In genomic region chr17:16106161-16106891, GRCh38 we compare ENCODE assay signal across 9 cellular contexts.
A peak's percentile ranks its signal among the peaks of the same experiment; 100 is the strongest.
DNase-seq lines count a peak whose midpoint lies in the region; ATAC-seq and TF ChIP-seq lines count a peak whose summit lies in the region.
"Had no signal": no experiment of that assay in that cellular context is flagged by ENCODE, and none has a peak within 500 bp of the region (broad histone marks: within the 10 kb centered on the region; RNA-seq: fewer than 3 reads in every experiment).

No MANE protein-coding gene starts in this region.

- no peaks in the 10 kb centered on the region for H3K4me1 Mint-ChIP-seq in activated CD4-positive, alpha-beta T cell treated with anti-CD3 and anti-CD28 coated beads for 36 hours
- H3K4me1 Mint-ChIP-seq in effector memory CD8-positive, alpha-beta T cell (ENCODE audit: low read depth in 2 of 2), result peaks cover 5 to 8% of the 10 kb centered on the region in 2 donors
- H3K4me1 Mint-ChIP-seq: activated CD4-positive, alpha-beta T cell treated with anti-CD3 and anti-CD28 coated beads, Interleukin-2, amount 10 ng/mL, durations not matched to agents 7 days and 5 days had no signal

- TF ChIP-seq EP300 in esophagus muscularis mucosa (IDR thresholded peaks at IDR 0.05), result no peak

- intact Hi-C loops in esophagus muscularis mucosa (cut with DNase I), result no loop called here
- intact Hi-C loops in upper lobe of right lung (cut with DNase I), result no loop called here
- intact Hi-C loops in activated CD4-positive, alpha-beta T cell treated with anti-CD3 and anti-CD28 coated beads for 36 hours (cut with DNase I, micrococcal nuclease), result no loop called here

- H3K4me3 ChIP-seq in esophagus muscularis mucosa (no peak overlapping the region), upper lobe of right lung (no peak overlapping the region)

- POLR2A ChIA-PET in activated CD4-positive, alpha-beta T cell treated with anti-CD3 and anti-CD28 coated beads for 36 hours (lab: Charles Lee), result no interaction called here

- WGBS in esophagus muscularis mucosa, result 35% methylated on average over 1 of the region's 1 CpG

- peaks cover 0 to 5% (median 4%) of the 10 kb centered on the region in 4 donors for H3K4me1 ChIP-seq in esophagus muscularis mucosa
- H3K4me1 ChIP-seq in upper lobe of right lung, result no peaks in the 10 kb centered on the region

- H3K27me3 ChIP-seq in esophagus muscularis mucosa (no peaks in the 10 kb centered on the region), upper lobe of right lung (no peaks in the 10 kb centered on the region)

- H3K9me3 ChIP-seq in esophagus muscularis mucosa (no peaks in the 10 kb centered on the region), upper lobe of right lung (no peaks in the 10 kb centered on the region)

- CTCF ChIA-PET in activated CD4-positive, alpha-beta T cell treated with anti-CD3 and anti-CD28 coated beads for 36 hours (lab: Charles Lee), result interaction anchor here (0.6 to 1.0 kb wide), 2 partner anchors 25 to 83 kb away, joined by 3 read pairs; no protein-coding TSS in a partner anchor

- peak; percentile 42 for DNase-seq in AG09319 (ENCODE audit: extremely low read depth, low read depth)
- peak; percentile 10 for DNase-seq in NCI-H446 treated with DMSO at 0.1 percent for 48 hours (lab: John Stamatoyannopoulos, UW)
- DNase-seq in esophagus muscularis mucosa (ENCODE audit: extremely low spot score), result no peak
- peak; percentile 94 for DNase-seq in myocyte (ENCODE audit: low read depth)
- DNase-seq in upper lobe of right lung, result no peak
- DNase-seq in effector CD8-positive, alpha-beta T cell (lab: John Stamatoyannopoulos, UW), result no peak
- DNase-seq in activated CD4-positive, alpha-beta T cell treated with anti-CD3 and anti-CD28 coated beads for 36 hours, result no peak
- no peak for DNase-seq in effector memory CD8-positive, alpha-beta T cell
- DNase-seq: activated CD4-positive, alpha-beta T cell treated with anti-CD3 and anti-CD28 coated beads, Interleukin-2, amount 10 ng/mL, durations not matched to agents 7 days and 5 days had no signal

- no peaks in the 10 kb centered on the region for H3K27me3 Mint-ChIP-seq in activated CD4-positive, alpha-beta T cell treated with anti-CD3 and anti-CD28 coated beads for 36 hours
- H3K27me3 Mint-ChIP-seq in effector memory CD8-positive, alpha-beta T cell, result no peaks in the 10 kb centered on the region
- H3K27me3 Mint-ChIP-seq: activated CD4-positive, alpha-beta T cell treated with anti-CD3 and anti-CD28 coated beads, Interleukin-2, amount 10 ng/mL, durations not matched to agents 7 days and 5 days had no signal

- no peak for TF ChIP-seq POLR2A in esophagus muscularis mucosa (IDR thresholded peaks at IDR 0.05; ENCODE audit: low read depth)

- no peak overlapping the region for H3K27ac Mint-ChIP-seq in activated CD4-positive, alpha-beta T cell treated with anti-CD3 and anti-CD28 coated beads for 36 hours
- no peak overlapping the region for H3K27ac Mint-ChIP-seq in effector memory CD8-positive, alpha-beta T cell

- no peaks in the 10 kb centered on the region for H3K9me3 Mint-ChIP-seq in activated CD4-positive, alpha-beta T cell treated with anti-CD3 and anti-CD28 coated beads for 36 hours (ENCODE audit: low read depth)
- no peaks in the 10 kb centered on the region for H3K9me3 Mint-ChIP-seq in effector memory CD8-positive, alpha-beta T cell
- H3K9me3 Mint-ChIP-seq: activated CD4-positive, alpha-beta T cell treated with anti-CD3 and anti-CD28 coated beads, Interleukin-2, amount 10 ng/mL, durations not matched to agents 7 days and 5 days had no signal

- ATAC-seq in upper lobe of right lung, result no peak
- ATAC-seq in activated CD4-positive, alpha-beta T cell treated with anti-CD3 and anti-CD28 coated beads for 36 hours, result no peak
- ATAC-seq in effector memory CD8-positive, alpha-beta T cell (replicated peaks), result no peak

- no peak overlapping the region for H3K4me3 Mint-ChIP-seq in activated CD4-positive, alpha-beta T cell treated with anti-CD3 and anti-CD28 coated beads for 36 hours
- no peak overlapping the region for H3K4me3 Mint-ChIP-seq in effector memory CD8-positive, alpha-beta T cell
- H3K4me3 Mint-ChIP-seq: activated CD4-positive, alpha-beta T cell treated with anti-CD3 and anti-CD28 coated beads, Interleukin-2, amount 10 ng/mL, durations not matched to agents 7 days and 5 days had no signal

- peak overlapping the region; percentile 11 to 52 (median 40) for H3K27ac ChIP-seq in esophagus muscularis mucosa (replicated peaks in 1 of 4)
- no peak overlapping the region for H3K27ac ChIP-seq in upper lobe of right lung

- H3K36me3 ChIP-seq in esophagus muscularis mucosa (peaks cover 4 to 53% (median 36%) of the 10 kb centered on the region in 4 donors), upper lobe of right lung (peaks cover 40% of the 10 kb centered on the region)

- TF ChIP-seq CTCF in AG09319 (IDR thresholded peaks at IDR 0.05; ENCODE audit: low read depth, low read length) (no peak), esophagus muscularis mucosa (IDR thresholded peaks at IDR 0.05) (no peak), upper lobe of right lung (IDR thresholded peaks at IDR 0.05) (no peak)

- peaks cover 17% of the 10 kb centered on the region for H3K36me3 Mint-ChIP-seq in activated CD4-positive, alpha-beta T cell treated with anti-CD3 and anti-CD28 coated beads for 36 hours (ENCODE audit: low read depth)
- peaks cover 39% of the 10 kb centered on the region for H3K36me3 Mint-ChIP-seq in effector memory CD8-positive, alpha-beta T cell (ENCODE audit: insufficient read depth)

Comparison
In these comparisons a context has a peak if more than half of its experiments do, and no peak if none do; other contexts are left out.
1. DNase-seq: peak in AG09319 (single experiment), NCI-H446 treated with DMSO at 0.1 percent for 48 hours (single experiment) and myocyte (single experiment); none in esophagus muscularis mucosa (single experiment), upper lobe of right lung (single experiment), effector CD8-positive, alpha-beta T cell (single experiment), activated CD4-positive, alpha-beta T cell treated with anti-CD3 and anti-CD28 coated beads for 36 hours (single experiment) and effector memory CD8-positive, alpha-beta T cell (0 of 3).